ENCODE assay signal across 11 cellular contexts in the genomic region with DNA sequence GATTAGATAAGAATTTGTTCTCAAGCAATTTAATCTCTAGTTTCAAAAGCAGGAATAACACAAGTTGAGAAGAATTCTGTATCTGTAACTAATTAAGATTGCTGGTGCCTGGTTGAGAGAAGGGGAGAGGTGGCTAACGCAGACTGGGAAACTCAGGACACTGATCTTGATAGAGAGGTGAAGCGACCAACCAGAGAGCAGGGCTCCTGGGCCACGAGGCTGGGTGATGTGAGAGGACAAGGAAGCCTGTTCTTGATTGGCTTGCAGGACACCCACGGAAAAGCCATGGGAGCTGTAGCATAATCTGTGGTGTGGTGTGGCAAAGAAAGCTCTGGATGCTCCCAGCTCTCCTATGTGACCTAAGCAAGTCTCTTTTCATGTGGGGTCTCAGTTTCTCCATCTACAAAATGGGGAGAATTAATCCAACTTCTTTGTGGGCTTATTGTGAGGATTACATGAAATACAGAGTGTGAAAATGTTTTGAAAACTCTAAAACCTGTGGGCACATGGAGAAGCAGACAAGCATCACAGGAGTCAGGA.
DNase-seq lines count a peak whose midpoint lies in the region; ATAC-seq and TF ChIP-seq lines count a peak whose summit lies in the region.
"Had no signal": no experiment of that assay in that cellular context is flagged by ENCODE, and none has a peak within 500 bp of the region (broad histone marks: within the 10 kb centered on the region; RNA-seq: fewer than 3 reads in every experiment).

No MANE protein-coding gene starts in this region.

- H3K36me3 ChIP-seq in mesendoderm (ENCODE audit: control insufficient read depth, insufficient read depth, low read length): no peaks in the 10 kb centered on the region

- H2AK5ac ChIP-seq in mesendoderm (ENCODE audit: low read length): no peak overlapping the region

- H3K18ac ChIP-seq in mesendoderm (ENCODE audit: low read length): no peak overlapping the region

- no peak overlapping the region for H3K23ac ChIP-seq in mesendoderm (ENCODE audit: low read length)

- no peaks in the 10 kb centered on the region for H3K79me1 ChIP-seq in mesendoderm (ENCODE audit: low read length)

- no peak overlapping the region for H3K4me2 ChIP-seq in mesendoderm (ENCODE audit: low read length)

- no peaks in the 10 kb centered on the region for H3K27me3 ChIP-seq in mesendoderm (ENCODE audit: insufficient read depth, low read length, poor library complexity)

- no peak overlapping the region for H3K4ac ChIP-seq in mesendoderm (ENCODE audit: low read depth, low read length)

- H3K56ac ChIP-seq in mesendoderm (ENCODE audit: low read length): peak overlapping the region; percentile 68

- no peak overlapping the region for H3K9ac ChIP-seq in mesendoderm (ENCODE audit: low read length)

- peak overlapping the region; percentile 41 for H3K27ac ChIP-seq in mesendoderm (ENCODE audit: low read depth, low read length)

- no peaks in the 10 kb centered on the region for H3K4me1 ChIP-seq in mesendoderm (ENCODE audit: control insufficient read depth, low read depth, low read length)

- H4K5ac ChIP-seq in mesendoderm (ENCODE audit: low read length): no peak overlapping the region

- TF ChIP-seq CTCF in AG10803 (conservative IDR thresholded peaks at IDR 0.05; ENCODE audit: low read length): no peak

- no CpG with 5 or more reads among the region's 4 CpGs for WGBS in mesendoderm (ENCODE audit: extremely low coverage, insufficient coverage, low lambda C conversion rate)

- no peak overlapping the region for H2BK15ac ChIP-seq in mesendoderm (replicated peaks; ENCODE audit: low read depth)

- H3K4me3 ChIP-seq in AG10803 (ENCODE audit: low read length) (no peak overlapping the region), mesendoderm (ENCODE audit: low read length) (no peak overlapping the region)

- no peaks in the 10 kb centered on the region for H3K79me2 ChIP-seq in mesendoderm (ENCODE audit: control insufficient read depth, insufficient read depth, low read length)

- no peak overlapping the region for H2BK120ac ChIP-seq in mesendoderm (ENCODE audit: low read depth, low read length)

- H2BK5ac ChIP-seq in mesendoderm (ENCODE audit: low read length): no peak overlapping the region

- DNase-seq in AG10803 (ENCODE audit: low read depth) (peak; percentile 99), LHCN-M2 (ENCODE audit: low read depth) (peak; percentile 50), ecto neural progenitor cell (ENCODE audit: low spot score) (peak; percentile 62), mesendoderm (peak; percentile 94), NCI-H1694 (lab: John Stamatoyannopoulos, UW) (no peak)
- no peak for DNase-seq in activated naive CD4-positive, alpha-beta T cell (lab: John Stamatoyannopoulos, UW)
- no peak for DNase-seq in activated effector memory CD4-positive, alpha-beta T cell treated with Interleukin-2 at 50 U/mL for 16 hours
- DNase-seq: activated gamma-delta T cell; DND-41; stimulated activated naive CD4-positive, alpha-beta T cell treated with Interleukin-2 at 50 U/mL for 16 hours had no signal

- ATAC-seq in HG03439 (IDR thresholded peaks at IDR 0.05; ENCODE audit: unreplicated experiment): no peak

- H4K8ac ChIP-seq in mesendoderm (ENCODE audit: low read depth, low read length): no peak overlapping the region

Comparison
In these comparisons a context has a peak if more than half of its experiments do, and no peak if none do; other contexts are left out.
1. DNase-seq: peak in AG10803 (single experiment), LHCN-M2 (single experiment), ecto neural progenitor cell (single experiment) and mesendoderm (single experiment); none in activated naive CD4-positive, alpha-beta T cell (0 of 4), activated effector memory CD4-positive, alpha-beta T cell treated with Interleukin-2 at 50 U/mL for 16 hours (single experiment) and NCI-H1694 (single experiment).